ENCODE assay signal across 10 cellular contexts in genomic region chr10:71756441-71757191, GRCh38. TPM values are rescaled to one million over a fixed set of nuclear protein-coding genes. Genes with fewer than 3 reads are reported as not detected.
A peak's percentile ranks its signal among the peaks of the same experiment; 100 is the strongest.
DNase-seq lines count a peak whose midpoint lies in the region; ATAC-seq and TF ChIP-seq lines count a peak whose summit lies in the region.
"Had no signal": no experiment of that assay in that cellular context is flagged by ENCODE, and none has a peak within 500 bp of the region (broad histone marks: within the 10 kb centered on the region; RNA-seq: fewer than 3 reads in every experiment).

No MANE protein-coding gene starts in this region.

- peaks cover 38 to 58% (median 46%) of the 10 kb centered on the region in 3 donors for H3K4me1 Mint-ChIP-seq in IgD-negative memory B cell
- H3K4me1 Mint-ChIP-seq in central memory CD8-positive, alpha-beta T cell = peaks cover 59% of the 10 kb centered on the region

- H4K20me1 ChIP-seq in BLaER1 = no peaks in the 10 kb centered on the region

- H3K36me3 ChIP-seq in BLaER1 (no peaks in the 10 kb centered on the region), parathyroid adenoma (ENCODE audit: control insufficient read depth, insufficient read depth, low read length) (no peaks in the 10 kb centered on the region)

- ATAC-seq in central memory CD8-positive, alpha-beta T cell (replicated peaks; ENCODE audit: extremely low read depth, poor library complexity, severe bottlenecking) = peak; percentile 67
- no peak for ATAC-seq in GM21717 (IDR thresholded peaks at IDR 0.05; ENCODE audit: unreplicated experiment)
- ATAC-seq in GM18868 (IDR thresholded peaks at IDR 0.05; ENCODE audit: unreplicated experiment) = no peak
- no peak for ATAC-seq in GM18498 (IDR thresholded peaks at IDR 0.05; ENCODE audit: unreplicated experiment)

- peaks cover 63% of the 10 kb centered on the region for H3K4me1 ChIP-seq in BLaER1
- H3K4me1 ChIP-seq in parathyroid adenoma = no peaks in the 10 kb centered on the region

- peaks cover 8% of the 10 kb centered on the region for H3K36me3 Mint-ChIP-seq in IgD-negative memory B cell
- H3K36me3 Mint-ChIP-seq in central memory CD8-positive, alpha-beta T cell (ENCODE audit: insufficient read depth) = peaks cover 39% of the 10 kb centered on the region

- no peaks in the 10 kb centered on the region for H3K9me3 Mint-ChIP-seq in IgD-negative memory B cell
- H3K9me3 Mint-ChIP-seq in central memory CD8-positive, alpha-beta T cell = no peaks in the 10 kb centered on the region

- H3K4me3 ChIP-seq in BLaER1 (no peak overlapping the region), parathyroid adenoma (ENCODE audit: low read depth, low read length) (no peak overlapping the region)

- H3K79me2 ChIP-seq in parathyroid adenoma = peaks cover 2% of the 10 kb centered on the region

- DNase-seq in central memory CD8-positive, alpha-beta T cell (ENCODE audit: low spot score in 2 of 2) = no peak
- DNase-seq in cerebellum (ENCODE audit: low spot score) = no peak
- DNase-seq: MV-4-11, RPMI8226 had no signal

- H3K27me3 ChIP-seq in BLaER1 (peaks cover 3% of the 10 kb centered on the region; the same call in 1 of the 2 replicates), parathyroid adenoma (ENCODE audit: control insufficient read depth, insufficient read depth, low read length) (no peaks in the 10 kb centered on the region)

- H3K27ac ChIP-seq in BLaER1 (no peak overlapping the region), parathyroid adenoma (peak overlapping the region; percentile 19)

- H2AFZ ChIP-seq in parathyroid adenoma = no peak overlapping the region

- H3K9me3 ChIP-seq in BLaER1 (no peaks in the 10 kb centered on the region), parathyroid adenoma (ENCODE audit: control insufficient read depth, low read length) (no peaks in the 10 kb centered on the region)

- peak overlapping the region in 2 of 4 donors; percentile 43 to 66 for H3K4me3 Mint-ChIP-seq in IgD-negative memory B cell
- peak overlapping the region; percentile 34 for H3K4me3 Mint-ChIP-seq in central memory CD8-positive, alpha-beta T cell

- no peak for TF ChIP-seq CTCF in parathyroid adenoma (IDR thresholded peaks at IDR 0.05)

- H3K27ac Mint-ChIP-seq in IgD-negative memory B cell = peak overlapping the region in 2 of 3 donors; percentile 80 to 83
- peak overlapping the region; percentile 85 for H3K27ac Mint-ChIP-seq in central memory CD8-positive, alpha-beta T cell (ENCODE audit: low read depth)

- H3K4me2 ChIP-seq in BLaER1 (peak overlapping the region; percentile 60), parathyroid adenoma (ENCODE audit: low read length) (no peak overlapping the region)

- no peaks in the 10 kb centered on the region for H3K27me3 Mint-ChIP-seq in IgD-negative memory B cell
- no peaks in the 10 kb centered on the region for H3K27me3 Mint-ChIP-seq in central memory CD8-positive, alpha-beta T cell

- H3K9ac ChIP-seq in BLaER1 (no peak overlapping the region), parathyroid adenoma (no peak overlapping the region)

RNA-seq across cellular contexts. Expression of gene VSIR, which starts 16.7 kb away (rescaled TPM):
- 73.6 TPM for polyA plus RNA-seq in IgD-negative memory B cell
- total RNA-seq in cerebellum = 4.7 TPM

RNA-seq across cellular contexts. Expression of gene C10orf105, which starts 37.0 kb away (rescaled TPM):
- not detected for polyA plus RNA-seq in IgD-negative memory B cell
- 1.00 TPM for total RNA-seq in cerebellum
